15 cellular contexts compared by ENCODE assay signal in the genomic region with DNA sequence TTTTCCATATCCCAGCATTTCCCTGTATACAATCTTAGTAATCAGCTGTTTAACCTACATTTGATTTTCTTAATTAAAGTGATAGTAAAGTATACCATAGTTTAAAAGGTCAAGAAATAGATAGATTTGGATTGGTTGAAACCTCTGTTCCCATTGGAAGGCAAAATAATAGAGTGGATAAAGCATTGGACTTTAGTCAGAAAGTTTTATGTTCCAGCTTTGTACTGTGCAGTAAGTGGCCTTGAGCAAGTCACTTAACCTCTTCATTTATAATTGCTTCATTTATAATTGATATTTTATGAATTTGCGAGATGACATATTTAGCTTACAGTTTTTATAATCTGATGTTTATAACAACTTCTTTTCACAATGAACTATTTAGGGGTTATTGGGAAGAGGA. TPM values are rescaled to one million over a fixed set of nuclear protein-coding genes. Genes with fewer than 3 reads are reported as not detected.
A peak's percentile ranks its signal among the peaks of the same experiment; 100 is the strongest.
DNase-seq lines count a peak whose midpoint lies in the region; ATAC-seq and TF ChIP-seq lines count a peak whose summit lies in the region.
"Had no signal": no experiment of that assay in that cellular context is flagged by ENCODE, and none has a peak within 500 bp of the region (broad histone marks: within the 10 kb centered on the region; RNA-seq: fewer than 3 reads in every experiment).

No MANE protein-coding gene starts in this region.

- peaks cover 44% of the 10 kb centered on the region for H3K4me1 ChIP-seq in KMS-11 (ENCODE audit: low read depth, poor library complexity, severe bottlenecking)
- H3K4me1 ChIP-seq in neural progenitor cell, result peaks cover 29% of the 10 kb centered on the region

- peaks cover 20% of the 10 kb centered on the region for H3F3A ChIP-seq in neural progenitor cell (ENCODE audit: low read depth)

- H3K36me3 ChIP-seq in KMS-11 (ENCODE audit: insufficient read depth) (no peaks in the 10 kb centered on the region; the same call in 1 of the 2 replicates), neural progenitor cell (peaks cover 7% of the 10 kb centered on the region)

- peak overlapping the region; percentile 12 for H3K27ac Mint-ChIP-seq in activated CD4-positive, alpha-beta T cell treated with anti-CD3 and anti-CD28 coated beads, Interleukin-2, amount 10 ng/mL, durations not matched to agents 24 days and 14 days
- no peak overlapping the region for H3K27ac Mint-ChIP-seq in activated naive CD8-positive, alpha-beta T cell treated with anti-CD3 and anti-CD28 coated beads, Interleukin-2, amount 10 ng/mL, durations not matched to agents 7 days and 5 days
- no peak overlapping the region for H3K27ac Mint-ChIP-seq in neural progenitor cell
- H3K27ac Mint-ChIP-seq: activated B cell treated with CpG ODN at 0.5 μM for 24 hours had no signal

- H4K20me1 ChIP-seq in KMS-11 (ENCODE audit: insufficient read depth) (0 out of 2 replicates have a peak, but pooled peaks cover 5% of the 10 kb centered on the region), neural progenitor cell (ENCODE audit: low read depth) (peaks cover 73% of the 10 kb centered on the region)

- H3K4me3 Mint-ChIP-seq in activated CD4-positive, alpha-beta T cell treated with anti-CD3 and anti-CD28 coated beads, Interleukin-2, amount 10 ng/mL, durations not matched to agents 24 days and 14 days, result peak overlapping the region; percentile 44
- peak overlapping the region; percentile 24 for H3K4me3 Mint-ChIP-seq in activated naive CD8-positive, alpha-beta T cell treated with anti-CD3 and anti-CD28 coated beads, Interleukin-2, amount 10 ng/mL, durations not matched to agents 7 days and 5 days
- no peak overlapping the region for H3K4me3 Mint-ChIP-seq in neural progenitor cell

- POLR2A ChIA-PET in activated naive CD8-positive, alpha-beta T cell treated with anti-CD3 and anti-CD28 coated beads, Interleukin-2, amount 10 ng/mL, durations not matched to agents 7 days and 5 days (lab: Charles Lee), result no interaction called here

- ATAC-seq in activated naive CD8-positive, alpha-beta T cell treated with anti-CD3 and anti-CD28 coated beads, Interleukin-2, amount 10 ng/mL, durations not matched to agents 7 days and 5 days (ENCODE audit: low read depth), result no peak
- ATAC-seq: esophagus mucosa, heart right ventricle had no signal

- H3K9ac ChIP-seq in KMS-11 (no peak overlapping the region), neural progenitor cell (peak overlapping the region; percentile 3)

- H3K4me2 ChIP-seq in KMS-11 (peak overlapping the region; percentile 29), neural progenitor cell (peak overlapping the region; percentile 92)

- no peak for TF ChIP-seq CTCF in KMS-11 (conservative IDR thresholded peaks at IDR 0.05; ENCODE audit: low read depth, low read length)
- no peak for TF ChIP-seq CTCF in neural progenitor cell (IDR thresholded peaks at IDR 0.05)

- H3K9me3 ChIP-seq in neural progenitor cell (ENCODE audit: low read depth), result no peaks in the 10 kb centered on the region
- H3K9me3 ChIP-seq: heart right ventricle had no signal

- peaks cover 4% of the 10 kb centered on the region for H3K27me3 Mint-ChIP-seq in activated CD4-positive, alpha-beta T cell treated with anti-CD3 and anti-CD28 coated beads, Interleukin-2, amount 10 ng/mL, durations not matched to agents 24 days and 14 days
- no peaks in the 10 kb centered on the region for H3K27me3 Mint-ChIP-seq in activated naive CD8-positive, alpha-beta T cell treated with anti-CD3 and anti-CD28 coated beads, Interleukin-2, amount 10 ng/mL, durations not matched to agents 7 days and 5 days
- H3K27me3 Mint-ChIP-seq in neural progenitor cell (ENCODE audit: insufficient read depth, low read depth), result peaks cover 6% of the 10 kb centered on the region
- H3K27me3 Mint-ChIP-seq: activated B cell treated with CpG ODN at 0.5 μM for 24 hours had no signal

- intact Hi-C loops in activated CD4-positive, alpha-beta T cell treated with anti-CD3 and anti-CD28 coated beads, Interleukin-2, amount 10 ng/mL, durations not matched to agents 24 days and 14 days (cut with micrococcal nuclease), result no loop called here

- peaks cover 38% of the 10 kb centered on the region for H3K36me3 Mint-ChIP-seq in activated CD4-positive, alpha-beta T cell treated with anti-CD3 and anti-CD28 coated beads, Interleukin-2, amount 10 ng/mL, durations not matched to agents 24 days and 14 days (ENCODE audit: low read depth)
- peaks cover 21% of the 10 kb centered on the region for H3K36me3 Mint-ChIP-seq in activated naive CD8-positive, alpha-beta T cell treated with anti-CD3 and anti-CD28 coated beads, Interleukin-2, amount 10 ng/mL, durations not matched to agents 7 days and 5 days
- H3K36me3 Mint-ChIP-seq in neural progenitor cell, result peaks cover 7% of the 10 kb centered on the region

- H3K9me3 Mint-ChIP-seq in activated CD4-positive, alpha-beta T cell treated with anti-CD3 and anti-CD28 coated beads, Interleukin-2, amount 10 ng/mL, durations not matched to agents 24 days and 14 days, result no peaks in the 10 kb centered on the region
- H3K9me3 Mint-ChIP-seq in activated naive CD8-positive, alpha-beta T cell treated with anti-CD3 and anti-CD28 coated beads, Interleukin-2, amount 10 ng/mL, durations not matched to agents 7 days and 5 days, result no peaks in the 10 kb centered on the region
- H3K9me3 Mint-ChIP-seq in neural progenitor cell, result no peaks in the 10 kb centered on the region
- H3K9me3 Mint-ChIP-seq: activated B cell treated with CpG ODN at 0.5 μM for 24 hours had no signal

- H3K4me3 ChIP-seq in KMS-11 (IDR thresholded peaks at IDR 0.05; ENCODE audit: insufficient read depth, low read depth, low read length) (no peak overlapping the region), neural progenitor cell (no peak overlapping the region)
- H3K4me3 ChIP-seq: heart right ventricle had no signal

- DNase-seq in activated CD4-positive, alpha-beta T cell treated with anti-CD3 and anti-CD28 coated beads, Interleukin-2, amount 10 ng/mL, durations not matched to agents 24 days and 14 days, result no peak
- DNase-seq in activated CD4-positive, alpha-beta T cell treated with anti-CD3 and anti-CD28 coated beads for 4 hours, result no peak
- no peak for DNase-seq in activated naive CD8-positive, alpha-beta T cell treated with anti-CD3 and anti-CD28 coated beads, Interleukin-2, amount 10 ng/mL, durations not matched to agents 7 days and 5 days
- DNase-seq in neural progenitor cell (ENCODE audit: low spot score) (no peak), LoVo (ENCODE audit: low spot score) (no peak), glomerular visceral epithelial cell (ENCODE audit: extremely low spot score) (no peak), mesenteric fat pad (ENCODE audit: low spot score) (no peak)
- DNase-seq: activated B cell treated with CpG ODN at 0.5 μM for 24 hours, cortex of kidney, GF-D8, heart right ventricle, NCI-H1694 treated with DMSO at 0.1 percent for 48 hours, NCI-H446 treated with DMSO at 0.1 percent for 48 hours had no signal

- H2AFZ ChIP-seq in KMS-11 (ENCODE audit: low read depth) (no peak overlapping the region), neural progenitor cell (replicated peaks) (no peak overlapping the region)

- H3K27me3 ChIP-seq in KMS-11 (ENCODE audit: insufficient read depth, low read depth) (no peaks in the 10 kb centered on the region), neural progenitor cell (no peaks in the 10 kb centered on the region)
- H3K27me3 ChIP-seq: heart right ventricle had no signal

- H3K79me2 ChIP-seq in KMS-11 (ENCODE audit: insufficient read depth, low read depth), result peaks cover 78% of the 10 kb centered on the region
- H3K79me2 ChIP-seq in neural progenitor cell (ENCODE audit: low read depth), result peaks cover 89% of the 10 kb centered on the region

- H3K27ac ChIP-seq in KMS-11 (no peak overlapping the region), neural progenitor cell (no peak overlapping the region)

- peaks cover 51% of the 10 kb centered on the region for H3K4me1 Mint-ChIP-seq in activated CD4-positive, alpha-beta T cell treated with anti-CD3 and anti-CD28 coated beads, Interleukin-2, amount 10 ng/mL, durations not matched to agents 24 days and 14 days
- peaks cover 36% of the 10 kb centered on the region for H3K4me1 Mint-ChIP-seq in activated naive CD8-positive, alpha-beta T cell treated with anti-CD3 and anti-CD28 coated beads, Interleukin-2, amount 10 ng/mL, durations not matched to agents 7 days and 5 days
- H3K4me1 Mint-ChIP-seq in neural progenitor cell, result peaks cover 24% of the 10 kb centered on the region

RNA-seq across cellular contexts. Expression of gene ZFP91, which starts 3.6 kb away (rescaled TPM):
- total RNA-seq in activated CD4-positive, alpha-beta T cell treated with anti-CD3 and anti-CD28 coated beads, Interleukin-2, amount 10 ng/mL, durations not matched to agents 24 days and 14 days, result 57.4 and 58.3 TPM in 2 replicates
- total RNA-seq in activated naive CD8-positive, alpha-beta T cell treated with anti-CD3 and anti-CD28 coated beads, Interleukin-2, amount 10 ng/mL, durations not matched to agents 7 days and 5 days, result 10 to 100 TPM; 52.8 to 54.2 TPM
- total RNA-seq in neural progenitor cell (ENCODE audit: low replicate concordance), result 37.7 and 52.0 TPM in 2 replicates
- 58.7 TPM for total RNA-seq in mesenteric fat pad

RNA-seq across cellular contexts. Expression of gene LPXN, which starts 6.8 kb away (rescaled TPM):
- 86.3 and 86.7 TPM in 2 replicates for total RNA-seq in activated CD4-positive, alpha-beta T cell treated with anti-CD3 and anti-CD28 coated beads, Interleukin-2, amount 10 ng/mL, durations not matched to agents 24 days and 14 days
- total RNA-seq in activated naive CD8-positive, alpha-beta T cell treated with anti-CD3 and anti-CD28 coated beads, Interleukin-2, amount 10 ng/mL, durations not matched to agents 7 days and 5 days, result 100 to 1,000 TPM; 145 to 159 TPM
- total RNA-seq in neural progenitor cell (ENCODE audit: low replicate concordance) (3.1 and 5.0 TPM in 2 replicates), mesenteric fat pad (17.0 TPM)

RNA-seq across cellular contexts. Expression of gene CNTF, which starts 40.0 kb away (rescaled TPM):
- 3.4 and 3.9 TPM in 2 replicates for total RNA-seq in activated CD4-positive, alpha-beta T cell treated with anti-CD3 and anti-CD28 coated beads, Interleukin-2, amount 10 ng/mL, durations not matched to agents 24 days and 14 days
- 1 to 10 TPM; 2.6 to 3.0 TPM for total RNA-seq in activated naive CD8-positive, alpha-beta T cell treated with anti-CD3 and anti-CD28 coated beads, Interleukin-2, amount 10 ng/mL, durations not matched to agents 7 days and 5 days
- total RNA-seq in neural progenitor cell (ENCODE audit: low replicate concordance) (1.6 and 4.2 TPM in 2 replicates), mesenteric fat pad (2.2 TPM)
